In the genomic region with DNA sequence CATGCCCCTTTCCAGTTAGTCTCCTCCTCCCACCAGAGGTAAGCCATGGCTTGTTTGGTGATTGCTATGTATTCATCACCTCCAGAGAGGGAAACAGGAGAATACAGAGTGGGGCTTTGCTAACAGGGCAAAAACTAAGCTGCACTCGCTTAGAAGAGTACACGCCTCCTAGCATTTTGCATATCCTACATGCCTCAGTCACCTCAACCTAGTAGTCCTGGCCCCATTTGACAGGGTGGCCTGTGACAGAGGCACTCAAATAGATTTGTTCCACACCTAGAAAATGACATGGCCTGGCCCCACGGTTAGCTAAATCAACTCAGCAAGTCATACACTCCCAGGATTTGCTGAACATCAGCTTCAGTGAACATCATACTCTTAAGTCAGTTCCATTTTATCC, we compare ENCODE assay signal across 23 cellular contexts.
DNase-seq lines count a peak whose midpoint lies in the region; ATAC-seq, FAIRE-seq and TF ChIP-seq lines count a peak whose summit lies in the region.
"Had no signal": no experiment of that assay in that cellular context is flagged by ENCODE, and none has a peak within 500 bp of the region (broad histone marks: within the 10 kb centered on the region; RNA-seq: fewer than 3 reads in every experiment).

No MANE protein-coding gene starts in this region.

- H3K9me3 Mint-ChIP-seq in activated CD8-positive, alpha-beta memory T cell treated with anti-CD3 and anti-CD28 coated beads, Interleukin-2, amount 10 ng/mL, durations not matched to agents 7 days and 5 days (ENCODE audit: low read depth), result no peaks in the 10 kb centered on the region
- H3K9me3 Mint-ChIP-seq in CD4-positive, CD25-positive, alpha-beta regulatory T cell, result no peaks in the 10 kb centered on the region
- H3K9me3 Mint-ChIP-seq: CD4-positive, alpha-beta memory T cell; GM23338; IgD-negative memory B cell had no signal

- DNase-seq in activated CD8-positive, alpha-beta memory T cell treated with anti-CD3 and anti-CD28 coated beads for 24 hours, result peak; percentile 54
- no peak for DNase-seq in activated CD8-positive, alpha-beta memory T cell treated with anti-CD3 and anti-CD28 coated beads, Interleukin-2, amount 10 ng/mL, durations not matched to agents 7 days and 5 days
- no peak for DNase-seq in CD4-positive, CD25-positive, alpha-beta regulatory T cell
- DNase-seq in HTR-8/SVneo (ENCODE audit: insufficient read length, low spot score) (no peak), coronary artery (ENCODE audit: low spot score) (peak; percentile 14), prostate gland (ENCODE audit: low spot score) (no peak)
- DNase-seq in stimulated activated CD4-positive, alpha-beta T cell treated with anti-CD3 and anti-CD28 coated beads, Interleukin-2, amount 100 ng/mL, for 48 hours, result no peak
- DNase-seq: CD4-positive, alpha-beta memory T cell; HCEC 1CT; MM.1S; NCI-H1105; NCI-H2081 treated with DMSO at 0.1 percent for 48 hours; NCI-H446 treated with DMSO at 0.1 percent for 48 hours; NCI-H748 treated with DMSO at 0.1 percent for 48 hours; NK-92 treated with Interleukin-12 subunit alpha and Interleukin-12 subunit beta, amount 100 ng/mL, for 24 hours; Peyer's patch had no signal

- no peaks in the 10 kb centered on the region for H3K9me3 ChIP-seq in CD4-positive, CD25-positive, alpha-beta regulatory T cell (ENCODE audit: control insufficient read depth in 2 of 2, low read length in 2 of 2)
- H3K9me3 ChIP-seq in prostate gland, result no peaks in the 10 kb centered on the region
- H3K9me3 ChIP-seq: A549, Peyer's patch had no signal

- no peak overlapping the region for H3K27ac Mint-ChIP-seq in activated CD8-positive, alpha-beta memory T cell treated with anti-CD3 and anti-CD28 coated beads, Interleukin-2, amount 10 ng/mL, durations not matched to agents 7 days and 5 days
- H3K27ac Mint-ChIP-seq in CD4-positive, CD25-positive, alpha-beta regulatory T cell, result peak overlapping the region; percentile 32 to 66 (median 62)
- H3K27ac Mint-ChIP-seq: GM23338 had no signal

- intact Hi-C loops in prostate gland (cut with DNase I), result no loop called here

- H3K36me3 Mint-ChIP-seq in activated CD8-positive, alpha-beta memory T cell treated with anti-CD3 and anti-CD28 coated beads, Interleukin-2, amount 10 ng/mL, durations not matched to agents 7 days and 5 days, result peaks cover 74% of the 10 kb centered on the region
- H3K36me3 Mint-ChIP-seq in CD4-positive, CD25-positive, alpha-beta regulatory T cell, result peaks cover 57% of the 10 kb centered on the region

- no peaks in the 10 kb centered on the region for H3K27me3 ChIP-seq in CD4-positive, CD25-positive, alpha-beta regulatory T cell (ENCODE audit: control insufficient read depth, insufficient read depth, low read length)
- no peaks in the 10 kb centered on the region for H3K27me3 ChIP-seq in prostate gland (replicated peaks; ENCODE audit: insufficient read depth)
- H3K27me3 ChIP-seq: Peyer's patch had no signal

- peaks cover 88% of the 10 kb centered on the region for H3K36me3 ChIP-seq in CD4-positive, CD25-positive, alpha-beta regulatory T cell (ENCODE audit: control insufficient read depth, insufficient read depth, low read length)
- H3K36me3 ChIP-seq in prostate gland, result no peaks in the 10 kb centered on the region

- ATAC-seq in activated CD8-positive, alpha-beta memory T cell treated with anti-CD3 and anti-CD28 coated beads, Interleukin-2, amount 10 ng/mL, durations not matched to agents 7 days and 5 days, result no peak
- no peak for ATAC-seq in CD4-positive, CD25-positive, alpha-beta regulatory T cell (ENCODE audit: low read depth in 2 of 2)
- ATAC-seq in HG03175 (IDR thresholded peaks at IDR 0.05; ENCODE audit: unreplicated experiment), result no peak
- ATAC-seq: A549, GM23338 had no signal

- 92% methylated on average over 3 of the region's 3 CpGs for WGBS in prostate gland

- no peak for TF ChIP-seq POLR2A in prostate gland (IDR thresholded peaks at IDR 0.05)

- H3K4me3 Mint-ChIP-seq in activated CD8-positive, alpha-beta memory T cell treated with anti-CD3 and anti-CD28 coated beads, Interleukin-2, amount 10 ng/mL, durations not matched to agents 7 days and 5 days, result no peak overlapping the region
- no peak overlapping the region for H3K4me3 Mint-ChIP-seq in CD4-positive, CD25-positive, alpha-beta regulatory T cell
- H3K4me3 Mint-ChIP-seq: CD4-positive, alpha-beta memory T cell; GM23338; IgD-negative memory B cell had no signal

- no peaks in the 10 kb centered on the region for H3K27me3 Mint-ChIP-seq in activated CD8-positive, alpha-beta memory T cell treated with anti-CD3 and anti-CD28 coated beads, Interleukin-2, amount 10 ng/mL, durations not matched to agents 7 days and 5 days
- H3K27me3 Mint-ChIP-seq in CD4-positive, CD25-positive, alpha-beta regulatory T cell, result no peaks in the 10 kb centered on the region
- H3K27me3 Mint-ChIP-seq: CD4-positive, alpha-beta memory T cell; IgD-negative memory B cell had no signal

- no peaks in the 10 kb centered on the region for H3K4me1 ChIP-seq in CD4-positive, CD25-positive, alpha-beta regulatory T cell (ENCODE audit: control insufficient read depth, insufficient read depth, low read length, poor library complexity, severe bottlenecking)
- H3K4me1 ChIP-seq in prostate gland (replicated peaks), result no peaks in the 10 kb centered on the region
- H3K4me1 ChIP-seq: A549, Peyer's patch had no signal

- peak; percentile 42 for FAIRE-seq in HTR-8/SVneo (lab: Jason Lieb, UNC)
- FAIRE-seq: D721Med, GM12892, GM18507 had no signal

- TF ChIP-seq CTCF in coronary artery (IDR thresholded peaks at IDR 0.05) (no peak), prostate gland (IDR thresholded peaks at IDR 0.05) (no peak)

- CTCF ChIA-PET in activated CD8-positive, alpha-beta memory T cell treated with anti-CD3 and anti-CD28 coated beads, Interleukin-2, amount 10 ng/mL, durations not matched to agents 7 days and 5 days (lab: Charles Lee), result interaction anchor here (0.9 to 3.9 kb wide), 5 partner anchors 13 to 592 kb away, joined by 3 to 17 read pairs (median 5); no protein-coding TSS in a partner anchor

- H3K27ac ChIP-seq in CD4-positive, CD25-positive, alpha-beta regulatory T cell (ENCODE audit: insufficient read depth, low read length, poor library complexity, severe bottlenecking), result no peak overlapping the region
- H3K27ac ChIP-seq in coronary artery (no peak overlapping the region), prostate gland (no peak overlapping the region)
- H3K27ac ChIP-seq: A549, Peyer's patch had no signal

- H3K4me3 ChIP-seq in CD4-positive, CD25-positive, alpha-beta regulatory T cell (ENCODE audit: low read depth, low read length), result no peak overlapping the region
- H3K4me3 ChIP-seq in coronary artery (no peak overlapping the region), prostate gland (no peak overlapping the region)
- H3K4me3 ChIP-seq: A549, GM23338, Peyer's patch had no signal

- H3K4me1 Mint-ChIP-seq in activated CD8-positive, alpha-beta memory T cell treated with anti-CD3 and anti-CD28 coated beads, Interleukin-2, amount 10 ng/mL, durations not matched to agents 7 days and 5 days, result peaks cover 17% of the 10 kb centered on the region
- H3K4me1 Mint-ChIP-seq in CD4-positive, CD25-positive, alpha-beta regulatory T cell, result peaks cover 7 to 24% (median 18%) of the 10 kb centered on the region in 4 donors

Comparison
In these comparisons a context has a peak if more than half of its experiments do, and no peak if none do; other contexts are left out.
1. DNase-seq: peak in activated CD8-positive, alpha-beta memory T cell treated with anti-CD3 and anti-CD28 coated beads for 24 hours (single experiment) and coronary artery (single experiment); none in activated CD8-positive, alpha-beta memory T cell treated with anti-CD3 and anti-CD28 coated beads, Interleukin-2, amount 10 ng/mL, durations not matched to agents 7 days and 5 days (single experiment), CD4-positive, CD25-positive, alpha-beta regulatory T cell (0 of 3), HTR-8/SVneo (single experiment), stimulated activated CD4-positive, alpha-beta T cell treated with anti-CD3 and anti-CD28 coated beads, Interleukin-2, amount 100 ng/mL, for 48 hours (0 of 2) and prostate gland (single experiment).